In the genomic region with DNA sequence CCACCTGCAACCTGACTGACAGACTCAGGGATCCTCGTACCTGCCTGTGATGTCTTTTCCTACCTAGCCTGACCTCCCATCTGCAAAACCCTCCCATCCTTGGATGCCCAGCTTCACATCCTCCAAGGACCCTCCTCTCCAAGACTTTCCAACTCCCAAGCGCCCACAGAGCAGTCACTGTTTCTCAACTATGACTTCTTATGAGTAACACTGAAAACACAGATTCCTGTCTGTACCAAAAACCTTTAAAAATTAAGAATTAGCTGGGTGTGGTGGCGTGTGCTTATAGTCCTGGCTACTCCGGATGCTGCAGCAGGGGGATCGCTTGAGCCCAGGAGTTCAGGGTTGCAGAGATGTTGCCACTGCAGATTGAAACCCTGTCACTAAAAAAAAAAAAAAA, we compare ENCODE assay signal across 24 cellular contexts.
DNase-seq lines count a peak whose midpoint lies in the region; ATAC-seq and TF ChIP-seq lines count a peak whose summit lies in the region.
"Had no signal": no experiment of that assay in that cellular context is flagged by ENCODE, and none has a peak within 500 bp of the region (broad histone marks: within the 10 kb centered on the region; RNA-seq: fewer than 3 reads in every experiment).

No MANE protein-coding gene starts in this region.

- H2BK12ac ChIP-seq in neuronal stem cell (ENCODE audit: low read length), result no peak overlapping the region

- H3K27me3 ChIP-seq in GM23248 (replicated peaks; ENCODE audit: insufficient read depth) (no peaks in the 10 kb centered on the region), neuronal stem cell (ENCODE audit: control insufficient read depth in 3 of 3, insufficient read depth in 3 of 3, low read depth in 1 of 3, low read length in 3 of 3) (no peaks in the 10 kb centered on the region), colonic mucosa (no peaks in the 10 kb centered on the region), SK-N-SH (ENCODE audit: insufficient read depth) (no peaks in the 10 kb centered on the region)
- H3K27me3 ChIP-seq: pancreas, right lobe of liver, testis had no signal

- H3K9ac ChIP-seq in GM23248, result no peak overlapping the region
- no peak overlapping the region for H3K9ac ChIP-seq in neuronal stem cell (ENCODE audit: low read depth, low read length, poor library complexity)
- no peak overlapping the region for H3K9ac ChIP-seq in colonic mucosa (ENCODE audit: low read depth in 2 of 2, low read length in 2 of 2)
- no peak overlapping the region for H3K9ac ChIP-seq in SK-N-SH

- H4K20me1 ChIP-seq in GM23248 (ENCODE audit: insufficient read depth) (no peaks in the 10 kb centered on the region), SK-N-SH (ENCODE audit: insufficient read depth) (no peaks in the 10 kb centered on the region)

- no peak overlapping the region for H4K91ac ChIP-seq in neuronal stem cell (ENCODE audit: low read depth, low read length, poor library complexity)

- in situ Hi-C loops in GM23248 (cut with MboI), result no loop called here

- peaks cover 0 to 6% (median 0%) of the 10 kb centered on the region in 3 donors for H3K27me3 Mint-ChIP-seq in CD14-positive monocyte (ENCODE audit: low read depth in 3 of 3)
- H3K27me3 Mint-ChIP-seq in dendritic cell treated with granulocyte-macrophage colony-stimulating factor and Interleukin-4, amounts not matched to agents 40 ng/mL and 50 ng/mL, for 4 days, result peaks cover 18% of the 10 kb centered on the region
- H3K27me3 Mint-ChIP-seq: CD4-positive, CD25-positive, alpha-beta regulatory T cell had no signal

- TF ChIP-seq RAD21 in SK-N-SH (IDR thresholded peaks at IDR 0.05; ENCODE audit: low read length), result no peak

- DNase-seq in CD14-positive monocyte (ENCODE audit: low spot score), result no peak
- DNase-seq in GM23248, result peak; percentile 73
- DNase-seq in neuronal stem cell (ENCODE audit: low spot score), result no peak
- no peak for DNase-seq in colonic mucosa
- no peak for DNase-seq in SK-N-SH
- no peak for DNase-seq in DMS153 (lab: John Stamatoyannopoulos, UW)
- DNase-seq: activated naive CD8-positive, alpha-beta T cell treated with anti-CD3 and anti-CD28 coated beads, Interleukin-2, amount 50 U/mL, for 24 hours; CD4-positive, CD25-positive, alpha-beta regulatory T cell; cerebellar nuclear complex; GOT3; islet precursor cell; MM.1S; NCI-H1436; NCI-H2107; NCI-H446; NCI-H774; nephron progenitor cell; pancreas; right lobe of liver; stimulated activated CD4-positive, alpha-beta T cell treated with anti-CD3 and anti-CD28 coated beads, Interleukin-4, amount 100 ng/mL, for 4 hours; testis had no signal

- H3K4ac ChIP-seq in neuronal stem cell (ENCODE audit: low read length), result no peak overlapping the region

- H3K79me1 ChIP-seq in neuronal stem cell (ENCODE audit: low read depth, low read length), result no peaks in the 10 kb centered on the region

- H2AFZ ChIP-seq in GM23248 (no peak overlapping the region), neuronal stem cell (ENCODE audit: low read length) (no peak overlapping the region), SK-N-SH (ENCODE audit: low read depth) (no peak overlapping the region)

- H3K9me3 Mint-ChIP-seq in CD14-positive monocyte, result peaks cover 0 to 2% (median 0%) of the 10 kb centered on the region in 7 donors
- no peaks in the 10 kb centered on the region for H3K9me3 Mint-ChIP-seq in dendritic cell treated with granulocyte-macrophage colony-stimulating factor and Interleukin-4, amounts not matched to agents 40 ng/mL and 50 ng/mL, for 4 days
- H3K9me3 Mint-ChIP-seq: activated naive CD8-positive, alpha-beta T cell treated with anti-CD3 and anti-CD28 coated beads, Interleukin-2, amount 50 U/mL, for 24 hours; CD4-positive, CD25-positive, alpha-beta regulatory T cell had no signal

- H3K4me3 Mint-ChIP-seq in CD14-positive monocyte, result no peak overlapping the region
- no peak overlapping the region for H3K4me3 Mint-ChIP-seq in dendritic cell treated with granulocyte-macrophage colony-stimulating factor and Interleukin-4, amounts not matched to agents 40 ng/mL and 50 ng/mL, for 4 days
- H3K4me3 Mint-ChIP-seq: activated naive CD8-positive, alpha-beta T cell treated with anti-CD3 and anti-CD28 coated beads, Interleukin-2, amount 50 U/mL, for 24 hours; CD4-positive, CD25-positive, alpha-beta regulatory T cell; nephron progenitor cell; stimulated activated memory B cell treated with anti-CD40 and anti-IgM and Interleukin-4, amounts not matched to agents 10 μg/mL and 1 μg/mL and 100 μg/mL, for 72 hours had no signal

- peaks cover 79% of the 10 kb centered on the region for H3K4me1 Mint-ChIP-seq in CD14-positive monocyte
- H3K4me1 Mint-ChIP-seq in dendritic cell treated with granulocyte-macrophage colony-stimulating factor and Interleukin-4, amounts not matched to agents 40 ng/mL and 50 ng/mL, for 4 days (ENCODE audit: low read depth), result peaks cover 93% of the 10 kb centered on the region

- H3K79me2 ChIP-seq in GM23248 (ENCODE audit: insufficient read depth) (no peaks in the 10 kb centered on the region), SK-N-SH (ENCODE audit: insufficient read depth) (no peaks in the 10 kb centered on the region)

- no peak overlapping the region for H3K14ac ChIP-seq in neuronal stem cell (ENCODE audit: low read length)

- ATAC-seq in GM19328 (IDR thresholded peaks at IDR 0.05; ENCODE audit: unreplicated experiment), result no peak
- ATAC-seq: stimulated activated memory B cell treated with anti-CD40 and anti-IgM and Interleukin-4, amounts not matched to agents 10 μg/mL and 1 μg/mL and 100 μg/mL, for 72 hours had no signal

- H3K9me2 ChIP-seq in GM23248 (ENCODE audit: insufficient read depth), result no peaks in the 10 kb centered on the region
- H3K9me2 ChIP-seq in SK-N-SH, result no peaks in the 10 kb centered on the region

- WGBS in GM23248 (ENCODE audit: low coverage in 1 of 2, low lambda C conversion rate in 2 of 2, missing lambda C conversion rate in 2 of 2), 2 experiments, result 63 to 69% methylated on average over 5 of the region's 5 CpGs
- no CpG with 5 or more reads among the region's 5 CpGs for WGBS in neuronal stem cell (ENCODE audit: extremely low coverage in 2 of 2, insufficient read length in 2 of 2, insufficient replicate concordance in 1 of 2), 2 donors
- 87% methylated on average over 5 of the region's 5 CpGs for WGBS in SK-N-SH (ENCODE audit: low lambda C conversion rate)

- H3K4me1 ChIP-seq in GM23248 (ENCODE audit: insufficient read depth) (peaks cover 29% of the 10 kb centered on the region), neuronal stem cell (ENCODE audit: control insufficient read depth in 2 of 2, insufficient read depth in 1 of 2, low read depth in 1 of 2, low read length in 2 of 2) (peaks cover 5 to 7% of the 10 kb centered on the region in 2 donors), colonic mucosa (peaks cover 15% of the 10 kb centered on the region), SK-N-SH (ENCODE audit: control insufficient read depth in 1 of 2, insufficient read depth in 2 of 2, low read depth in 1 of 2, low read length in 1 of 2) (peaks cover 4 to 40% of the 10 kb centered on the region in 2 experiments)
- H3K4me1 ChIP-seq: right lobe of liver had no signal

- H3K18ac ChIP-seq in neuronal stem cell (ENCODE audit: low read length), result no peak overlapping the region

- no peak for TF ChIP-seq CTCF in CD14-positive monocyte (IDR thresholded peaks at IDR 0.05)
- no peak for TF ChIP-seq CTCF in colonic mucosa (IDR thresholded peaks at IDR 0.05)
- no peak for TF ChIP-seq CTCF in SK-N-SH (IDR thresholded peaks at IDR 0.05)

- peaks cover 25% of the 10 kb centered on the region for H3F3A ChIP-seq in GM23248 (ENCODE audit: insufficient read depth)
- no peaks in the 10 kb centered on the region for H3F3A ChIP-seq in SK-N-SH (replicated peaks; ENCODE audit: insufficient read depth)

- peak overlapping the region in 6 of 7 donors; percentile 41 to 96 (median 88) for H3K27ac Mint-ChIP-seq in CD14-positive monocyte
- peak overlapping the region; percentile 82 for H3K27ac Mint-ChIP-seq in dendritic cell treated with granulocyte-macrophage colony-stimulating factor and Interleukin-4, amounts not matched to agents 40 ng/mL and 50 ng/mL, for 4 days
- H3K27ac Mint-ChIP-seq: CD4-positive, CD25-positive, alpha-beta regulatory T cell; nephron progenitor cell; stimulated activated memory B cell treated with anti-CD40 and anti-IgM and Interleukin-4, amounts not matched to agents 10 μg/mL and 1 μg/mL and 100 μg/mL, for 72 hours had no signal

- H2BK120ac ChIP-seq in neuronal stem cell (ENCODE audit: low read depth, low read length), result no peak overlapping the region

- POLR2A ChIA-PET in SK-N-SH (lab: Yijun Ruan, JAX), result interaction anchor here (0.7 to 0.9 kb wide), 3 partner anchors 12 to 204 kb away, joined by 3 read pairs; no protein-coding TSS in a partner anchor

- H3K4me3 ChIP-seq in GM23248, result no peak overlapping the region
- no peak overlapping the region for H3K4me3 ChIP-seq in neuronal stem cell (ENCODE audit: low read length in 2 of 2)
- H3K4me3 ChIP-seq in colonic mucosa, result no peak overlapping the region
- no peak overlapping the region for H3K4me3 ChIP-seq in SK-N-SH (ENCODE audit: low read depth in 2 of 2, low read length in 1 of 2)
- H3K4me3 ChIP-seq: pancreas, right lobe of liver, testis had no signal

- CTCF ChIA-PET in SK-N-SH (lab: Yijun Ruan, JAX), result no interaction called here

- H3K4me2 ChIP-seq in GM23248 (ENCODE audit: unreplicated experiment) (peak overlapping the region; percentile 34), neuronal stem cell (ENCODE audit: insufficient read depth, low read length, poor library complexity, severe bottlenecking) (no peak overlapping the region), SK-N-SH (no peak overlapping the region)

- intact Hi-C loops in CD14-positive monocyte (cut with micrococcal nuclease), result loop anchor here in 1 of 2 donors (2.0 to 10.0 kb wide), 5 partner anchors 15 to 527 kb away; a partner anchor contains a TSS
- intact Hi-C loops in dendritic cell treated with granulocyte-macrophage colony-stimulating factor and Interleukin-4, amounts not matched to agents 40 ng/mL and 50 ng/mL, for 4 days (cut with micrococcal nuclease), result loop anchor here (5.0 kb wide), 1 partner anchor 91 kb away; no protein-coding TSS in a partner anchor
- intact Hi-C loops in colonic mucosa (cut with DNase I), result loop anchor here (10.0 kb wide), 1 partner anchor 197 kb away; a partner anchor contains a TSS

- H3K36me3 Mint-ChIP-seq in CD14-positive monocyte, result peaks cover 4% of the 10 kb centered on the region in 2 donors
- no peaks in the 10 kb centered on the region for H3K36me3 Mint-ChIP-seq in dendritic cell treated with granulocyte-macrophage colony-stimulating factor and Interleukin-4, amounts not matched to agents 40 ng/mL and 50 ng/mL, for 4 days (ENCODE audit: low read depth)
- H3K36me3 Mint-ChIP-seq: CD4-positive, CD25-positive, alpha-beta regulatory T cell; stimulated activated memory B cell treated with anti-CD40 and anti-IgM and Interleukin-4, amounts not matched to agents 10 μg/mL and 1 μg/mL and 100 μg/mL, for 72 hours had no signal

- H3K36me3 ChIP-seq in GM23248 (ENCODE audit: low read depth), result no peaks in the 10 kb centered on the region
- no peaks in the 10 kb centered on the region for H3K36me3 ChIP-seq in neuronal stem cell (replicated peaks in 1 of 2; ENCODE audit: control insufficient read depth in 2 of 2, insufficient read depth in 2 of 2, low read length in 2 of 2)
- H3K36me3 ChIP-seq in colonic mucosa, result no peaks in the 10 kb centered on the region
- H3K36me3 ChIP-seq in SK-N-SH (replicated peaks in 1 of 2; ENCODE audit: control insufficient read depth in 1 of 2, insufficient read depth in 2 of 2, low read length in 1 of 2), result no peaks in the 10 kb centered on the region
- H3K36me3 ChIP-seq: pancreas, right lobe of liver had no signal

- TF ChIP-seq EP300 in SK-N-SH (IDR thresholded peaks at IDR 0.05; ENCODE audit: borderline replicate concordance in 1 of 2, low read depth in 1 of 2, low read length in 1 of 2), result no peak

- H3K9me3 ChIP-seq in GM23248 (ENCODE audit: low read depth) (no peaks in the 10 kb centered on the region), neuronal stem cell (replicated peaks in 1 of 2; ENCODE audit: control insufficient read depth in 2 of 2, insufficient read depth in 1 of 2, low read depth in 1 of 2, low read length in 2 of 2) (peaks cover 2% of the 10 kb centered on the region in 2 donors), colonic mucosa (no peaks in the 10 kb centered on the region), SK-N-SH (no peaks in the 10 kb centered on the region)
- H3K9me3 ChIP-seq: pancreas, right lobe of liver, testis had no signal

- no peak overlapping the region for H2BK15ac ChIP-seq in neuronal stem cell (ENCODE audit: low read length)

- no peak overlapping the region for H4K8ac ChIP-seq in neuronal stem cell (ENCODE audit: low read depth, low read length)

- H3K27ac ChIP-seq in GM23248, result no peak overlapping the region
- H3K27ac ChIP-seq in neuronal stem cell (replicated peaks; ENCODE audit: low read length), result no peak overlapping the region
- no peak overlapping the region for H3K27ac ChIP-seq in colonic mucosa
- H3K27ac ChIP-seq in SK-N-SH (ENCODE audit: low read depth in 2 of 2, low read length in 1 of 2), result no peak overlapping the region
- H3K27ac ChIP-seq: pancreas, testis had no signal

- H3K23ac ChIP-seq in neuronal stem cell (ENCODE audit: low read depth, low read length, poor library complexity), result no peak overlapping the region

- H2AK5ac ChIP-seq in neuronal stem cell (ENCODE audit: low read depth, low read length), result peak overlapping the region; percentile 73

- no peak overlapping the region for H2BK5ac ChIP-seq in neuronal stem cell (ENCODE audit: low read length)
